In genomic region chr2:163565192-163565591, GRCh38 we compare ENCODE assay signal across 1 cellular context.
TF ChIP-seq lines count a peak whose summit lies in the region.

No MANE protein-coding gene starts in this region.

TF ChIP-seq in SK-N-SH, 30 proteins besides CTCF, POLR2A, EP300 and RAD21 (continued from another document):
- TF ChIP-seq USF2 (IDR thresholded peaks at IDR 0.05; ENCODE audit: borderline replicate concordance, low read depth, low read length) (no peak), FOXM1 (IDR thresholded peaks at IDR 0.05; ENCODE audit: low read depth) (no peak), TAF1 (IDR thresholded peaks at IDR 0.05; ENCODE audit: borderline replicate concordance, low read depth, low read length) (no peak), NRF1 (IDR thresholded peaks at IDR 0.05; ENCODE audit: low read depth, low read length) (no peak), MEF2A (IDR thresholded peaks at IDR 0.05; ENCODE audit: borderline replicate concordance, low read depth) (no peak), TEAD4 (IDR thresholded peaks at IDR 0.05; ENCODE audit: borderline replicate concordance, insufficient read depth) (no peak), RXRA (IDR thresholded peaks at IDR 0.05; ENCODE audit: borderline replicate concordance, low read depth) (no peak), EZH2phosphoT487 (IDR thresholded peaks at IDR 0.05; ENCODE audit: borderline replicate concordance, low read depth) (no peak), USF1 (IDR thresholded peaks at IDR 0.05; ENCODE audit: borderline replicate concordance, low read depth) (no peak)
